Comparison of ENCODE assay signal across 8 cellular contexts in the genomic region with DNA sequence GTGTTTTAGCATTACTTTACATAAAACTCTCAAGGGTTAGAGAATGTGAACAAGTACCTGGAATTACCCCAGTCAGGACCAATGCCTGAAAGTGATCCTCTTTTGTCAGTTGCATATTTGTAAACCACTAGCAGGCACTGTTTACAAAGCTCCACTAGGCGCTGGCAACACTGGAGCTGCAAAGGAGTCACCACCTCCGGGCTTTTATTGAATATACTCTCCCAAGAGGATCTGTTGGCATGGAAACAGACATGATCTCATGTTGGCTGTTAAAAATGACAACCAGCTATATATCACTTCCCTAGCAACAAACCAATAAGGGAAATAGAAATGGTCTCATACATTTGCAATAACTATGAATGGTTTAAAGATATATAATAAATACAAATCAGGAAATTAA.
DNase-seq lines count a peak whose midpoint lies in the region; ATAC-seq and TF ChIP-seq lines count a peak whose summit lies in the region.

No MANE protein-coding gene starts in this region.

- TF ChIP-seq CTCF in chondrocyte (IDR thresholded peaks at IDR 0.05) (peak; percentile 48), psoas muscle (IDR thresholded peaks at IDR 0.05) (no peak)

- peaks cover 5% of the 10 kb centered on the region for H3K4me1 Mint-ChIP-seq in chondrocyte (ENCODE audit: low read depth)

- H3K27ac Mint-ChIP-seq in chondrocyte (ENCODE audit: unreplicated experiment): no peak overlapping the region

- no peak for TF ChIP-seq POLR2A in GM18505 (IDR thresholded peaks at IDR 0.05; ENCODE audit: borderline replicate concordance, extremely low read depth, insufficient read depth, insufficient read length)

- DNase-seq in NCI-H1417 (lab: John Stamatoyannopoulos, UW) (peak; percentile 25 to 77 (median 68)), NCI-H1417 treated with DMSO at 0.1 percent for 48 hours (lab: John Stamatoyannopoulos, UW) (no peak), NCI-H2029 (lab: John Stamatoyannopoulos, UW) (peak; percentile 99), chondrocyte (ENCODE audit: low spot score) (no peak), skeletal muscle cell (ENCODE audit: low read depth) (peak; percentile 83), psoas muscle (no peak)
- DNase-seq in activated effector memory CD4-positive, alpha-beta T cell treated with anti-CD3 and anti-CD28 coated beads, Interleukin-2, amount 50 U/mL, for 16 hours: no peak

- intact Hi-C loops in psoas muscle (cut with DNase I): no loop called here

- H3K36me3 Mint-ChIP-seq in chondrocyte (ENCODE audit: low read depth): peaks cover 2% of the 10 kb centered on the region

- no peaks in the 10 kb centered on the region for H3K27me3 ChIP-seq in psoas muscle (ENCODE audit: insufficient read depth in 3 of 3, low read length in 2 of 3)

- no peaks in the 10 kb centered on the region for H3K9me3 Mint-ChIP-seq in chondrocyte (ENCODE audit: low read depth)

- H3K4me3 ChIP-seq in skeletal muscle cell (ENCODE audit: low read depth, low read length): no peak overlapping the region
- no peak overlapping the region for H3K4me3 ChIP-seq in psoas muscle

- H3K4me3 Mint-ChIP-seq in chondrocyte (ENCODE audit: unreplicated experiment): no peak overlapping the region

- no peak overlapping the region for H3K27ac ChIP-seq in psoas muscle

- 34 to 36% (median 35%) methylated on average over 2 of the region's 2 CpGs for WGBS in psoas muscle, 3 donors

- no peaks in the 10 kb centered on the region for H3K27me3 Mint-ChIP-seq in chondrocyte (ENCODE audit: low read depth)

- peaks cover 0 to 8% of the 10 kb centered on the region in 2 donors for H3K36me3 ChIP-seq in psoas muscle (ENCODE audit: insufficient read depth in 1 of 2, low read depth in 1 of 2)

- no peaks in the 10 kb centered on the region for H3K4me1 ChIP-seq in psoas muscle

- H3K9me3 ChIP-seq in psoas muscle: no peaks in the 10 kb centered on the region

- ATAC-seq in GM18505 (IDR thresholded peaks at IDR 0.05; ENCODE audit: unreplicated experiment) (no peak), psoas muscle (no peak)

Comparison
In these comparisons a context has a peak if more than half of its experiments do, and no peak if none do; other contexts are left out.
1. DNase-seq: peak in NCI-H1417 (3 of 3), NCI-H2029 (single experiment) and skeletal muscle cell (single experiment); none in NCI-H1417 treated with DMSO at 0.1 percent for 48 hours (single experiment), chondrocyte (single experiment), activated effector memory CD4-positive, alpha-beta T cell treated with anti-CD3 and anti-CD28 coated beads, Interleukin-2, amount 50 U/mL, for 16 hours (single experiment) and psoas muscle (0 of 2).